ENCODE assay signal across 16 cellular contexts in the genomic region with DNA sequence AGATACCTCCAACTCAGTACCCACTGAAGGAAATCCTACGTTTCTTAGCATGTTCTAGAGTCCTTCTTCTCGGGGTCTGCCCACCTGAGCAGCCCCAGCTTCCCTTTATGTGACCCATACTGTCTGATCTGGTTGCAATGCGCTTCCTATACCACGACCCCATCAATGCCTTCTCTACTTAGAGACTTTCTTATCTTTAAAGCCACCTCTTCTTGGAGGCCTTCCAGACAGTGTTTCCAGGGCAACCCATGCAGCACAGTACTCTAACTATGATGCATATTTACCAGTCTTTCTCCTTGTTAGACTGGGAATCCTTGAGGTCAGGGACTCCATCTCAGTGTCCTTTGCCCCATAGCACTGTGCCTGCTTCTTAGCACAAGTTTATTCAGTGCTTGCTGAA. TPM values are rescaled to one million over a fixed set of nuclear protein-coding genes. Genes with fewer than 3 reads are reported as not detected.
DNase-seq lines count a peak whose midpoint lies in the region; ATAC-seq and TF ChIP-seq lines count a peak whose summit lies in the region.
"Had no signal": no experiment of that assay in that cellular context is flagged by ENCODE, and none has a peak within 500 bp of the region (broad histone marks: within the 10 kb centered on the region; RNA-seq: fewer than 3 reads in every experiment).

No MANE protein-coding gene starts in this region.

- no peak for TF ChIP-seq CTCF in omental fat pad (IDR thresholded peaks at IDR 0.05)

- peaks cover 6% of the 10 kb centered on the region for H3K9me3 Mint-ChIP-seq in activated CD4-positive, alpha-beta memory T cell treated with anti-CD3 and anti-CD28 coated beads for 36 hours

- H3K4me3 ChIP-seq in Jurkat, Clone E6-1 (ENCODE audit: low read length) = no peak overlapping the region
- H3K4me3 ChIP-seq: GM23248 had no signal

- H3K4me3 Mint-ChIP-seq in activated CD4-positive, alpha-beta memory T cell treated with anti-CD3 and anti-CD28 coated beads for 36 hours = no peak overlapping the region
- H3K4me3 Mint-ChIP-seq: CD4-positive, alpha-beta T cell had no signal

- H3K27me3 Mint-ChIP-seq in activated CD4-positive, alpha-beta memory T cell treated with anti-CD3 and anti-CD28 coated beads for 36 hours = peaks cover 51% of the 10 kb centered on the region

- peak overlapping the region; percentile 8 for H3K27ac ChIP-seq in angular gyrus (ENCODE audit: low read depth, low read length)
- H3K27ac ChIP-seq: GM23248 had no signal

- intact Hi-C loops in activated CD4-positive, alpha-beta memory T cell treated with anti-CD3 and anti-CD28 coated beads for 36 hours (cut with micrococcal nuclease) = no loop called here

- no peaks in the 10 kb centered on the region for H3K4me1 Mint-ChIP-seq in activated CD4-positive, alpha-beta memory T cell treated with anti-CD3 and anti-CD28 coated beads for 36 hours (ENCODE audit: low read depth)

- CTCF ChIA-PET in activated CD4-positive, alpha-beta memory T cell treated with anti-CD3 and anti-CD28 coated beads for 36 hours (lab: Charles Lee) = interaction anchor here (1.9 kb wide), 1 partner anchor 14 kb away, joined by 6 read pairs; no protein-coding TSS in a partner anchor

- DNase-seq in Jurkat, Clone E6-1 (ENCODE audit: low read depth, low spot score) = peak; percentile 55
- DNase-seq in erythroblast (lab: John Stamatoyannopoulos, UW) (peak; percentile 25 to 44), omental fat pad (ENCODE audit: low spot score) (no peak)
- no peak for DNase-seq in activated CD4-positive, alpha-beta memory T cell treated with anti-CD3 and anti-CD28 coated beads for 36 hours
- DNase-seq: ACHN; BE2C; C1 segment of cervical spinal cord; CD4-positive, alpha-beta T cell; DMS53; DND-41; GM23248; HCEC 1CT; IMR-90; KG1 had no signal

- POLR2A ChIA-PET in activated CD4-positive, alpha-beta memory T cell treated with anti-CD3 and anti-CD28 coated beads for 36 hours (lab: Charles Lee) = no interaction called here

- no peak overlapping the region for H3K27ac Mint-ChIP-seq in activated CD4-positive, alpha-beta memory T cell treated with anti-CD3 and anti-CD28 coated beads for 36 hours
- H3K27ac Mint-ChIP-seq: CD4-positive, alpha-beta T cell had no signal

- no peaks in the 10 kb centered on the region for H3K36me3 Mint-ChIP-seq in activated CD4-positive, alpha-beta memory T cell treated with anti-CD3 and anti-CD28 coated beads for 36 hours

- TF ChIP-seq POLR2A in erythroblast (IDR thresholded peaks at IDR 0.05; ENCODE audit: low read length) = no peak

- no peak for ATAC-seq in GM21786 (IDR thresholded peaks at IDR 0.05; ENCODE audit: unreplicated experiment)
- no peak for ATAC-seq in omental fat pad (ENCODE audit: low FRiP score)

RNA-seq across cellular contexts. Expression of gene SLF2, which starts 54.5 kb away (rescaled TPM):
- polyA plus RNA-seq in Jurkat, Clone E6-1 (2012; ENCODE audit: insufficient read depth, insufficient read length) = 16.2 TPM
- 10 to 100 TPM; 14.9 to 37.8 (median 21.9) TPM for total RNA-seq in omental fat pad
- total RNA-seq in activated CD4-positive, alpha-beta memory T cell treated with anti-CD3 and anti-CD28 coated beads for 36 hours = 10 to 100 TPM; 33.9 to 35.9 TPM

Comparison
In these comparisons a context has a peak if more than half of its experiments do, and no peak if none do; other contexts are left out.
1. DNase-seq: peak in Jurkat, Clone E6-1 (single experiment) and erythroblast (2 of 2); none in omental fat pad (single experiment) and activated CD4-positive, alpha-beta memory T cell treated with anti-CD3 and anti-CD28 coated beads for 36 hours (single experiment).